21 cellular contexts compared by ENCODE assay signal in genomic region chr1:62386351-62387121, GRCh38. TPM values are rescaled to one million over a fixed set of nuclear protein-coding genes. Genes with fewer than 3 reads are reported as not detected.
A peak's percentile ranks its signal among the peaks of the same experiment; 100 is the strongest.
DNase-seq lines count a peak whose midpoint lies in the region; TF ChIP-seq lines count a peak whose summit lies in the region.
"Had no signal": no experiment of that assay in that cellular context is flagged by ENCODE, and none has a peak within 500 bp of the region (broad histone marks: within the 10 kb centered on the region; RNA-seq: fewer than 3 reads in every experiment).

No MANE protein-coding gene starts in this region.

- H3K79me2 ChIP-seq in hepatocyte, result no peaks in the 10 kb centered on the region

- peak overlapping the region; percentile 22 for H3K4me2 ChIP-seq in hepatocyte
- H3K4me2 ChIP-seq: BLaER1 treated with 17β-estradiol and CSF1 and Interleukin-3, amounts not matched to agents 10 nM and 100 nM had no signal

- H3K4me1 ChIP-seq in adipocyte (ENCODE audit: control insufficient read depth, insufficient read depth, low read length), result peaks cover 32% of the 10 kb centered on the region
- peaks cover 31% of the 10 kb centered on the region for H3K4me1 ChIP-seq in hepatocyte (ENCODE audit: insufficient read depth)
- H3K4me1 ChIP-seq in stomach, result peaks cover 11 to 35% (median 24%) of the 10 kb centered on the region in 4 donors
- H3K4me1 ChIP-seq: breast epithelium, upper lobe of right lung had no signal

- H3K9me2 ChIP-seq in hepatocyte (replicated peaks; ENCODE audit: insufficient read depth), result no peaks in the 10 kb centered on the region

- peak; percentile 65 for DNase-seq in NCI-H2029 treated with DMSO at 0.1 percent for 48 hours (lab: John Stamatoyannopoulos, UW)
- no peak for DNase-seq in NCI-H2029 (lab: John Stamatoyannopoulos, UW)
- peak; percentile 80 for DNase-seq in adipocyte (ENCODE audit: low read depth)
- DNase-seq in hepatocyte (ENCODE audit: low spot score), result peak; percentile 31
- DNase-seq in stomach, result no peak
- DNase-seq in NCI-H446 (lab: John Stamatoyannopoulos, UW), result no peak
- DNase-seq in central memory CD4-positive, alpha-beta T cell, result no peak
- DNase-seq in H7, result no peak
- DNase-seq: activated CD4-positive, alpha-beta T cell treated with anti-CD3 and anti-CD28 coated beads for 4 hours; activated naive CD4-positive, alpha-beta T cell treated with anti-CD3 and anti-CD28 coated beads, Interleukin-2, amount 50 U/mL, for 16 hours; DMS53; H9; heart right ventricle; NCI-H1694; nephron progenitor cell; stimulated activated CD4-positive, alpha-beta T cell treated with anti-CD3 and anti-CD28 coated beads, Interleukin-15, amount 100 ng/mL, for 24 hours; stimulated activated naive CD4-positive, alpha-beta T cell; upper lobe of right lung had no signal

- H3K27ac ChIP-seq in hepatocyte (peak overlapping the region; percentile 75), stomach (peak overlapping the region in 4 of 5 donors; percentile 52 to 72 (median 68))
- H3K27ac ChIP-seq: 22Rv1, breast epithelium, heart right ventricle, upper lobe of right lung had no signal

- peak overlapping the region; percentile 7 for H2AFZ ChIP-seq in hepatocyte

- H3K36me3 ChIP-seq in adipocyte (ENCODE audit: control insufficient read depth, insufficient read depth, low read length, severe bottlenecking) (no peaks in the 10 kb centered on the region), hepatocyte (replicated peaks; ENCODE audit: insufficient read depth, low read depth) (no peaks in the 10 kb centered on the region), stomach (no peaks in the 10 kb centered on the region), H7 (replicated peaks; ENCODE audit: control insufficient read depth, insufficient read depth, low read length) (no peaks in the 10 kb centered on the region)
- H3K36me3 ChIP-seq: BLaER1 treated with 17β-estradiol and CSF1 and Interleukin-3, amounts not matched to agents 10 nM and 100 nM; breast epithelium; heart right ventricle; upper lobe of right lung had no signal

- no peaks in the 10 kb centered on the region for H4K20me1 ChIP-seq in hepatocyte (ENCODE audit: insufficient read depth, poor library complexity, severe bottlenecking)
- H4K20me1 ChIP-seq: BLaER1 treated with 17β-estradiol and CSF1 and Interleukin-3, amounts not matched to agents 10 nM and 100 nM had no signal

- H3K9me3 ChIP-seq in adipocyte (ENCODE audit: control insufficient read depth, low read length) (no peaks in the 10 kb centered on the region), hepatocyte (ENCODE audit: low read depth) (no peaks in the 10 kb centered on the region), stomach (no peaks in the 10 kb centered on the region)
- H3K9me3 ChIP-seq: BLaER1 treated with 17β-estradiol and CSF1 and Interleukin-3, amounts not matched to agents 10 nM and 100 nM; breast epithelium; heart right ventricle; upper lobe of right lung had no signal

- H3K4me3 ChIP-seq in adipocyte (ENCODE audit: low read length) (peak overlapping the region; percentile 37), hepatocyte (no peak overlapping the region), stomach (no peak overlapping the region), H7 (ENCODE audit: insufficient read depth, low read depth, low read length) (no peak overlapping the region)
- H3K4me3 ChIP-seq: BLaER1 treated with 17β-estradiol and CSF1 and Interleukin-3, amounts not matched to agents 10 nM and 100 nM; breast epithelium; heart right ventricle; upper lobe of right lung had no signal

- intact Hi-C loops in stomach (cut with DNase I; ENCODE audit: low total_unique reads), result no loop called here

- 13% methylated on average over 3 of the region's 3 CpGs for WGBS in hepatocyte (ENCODE audit: low lambda C conversion rate, missing lambda C conversion rate)
- WGBS in stomach, 5 donors, result 22 to 39% (median 26%) methylated on average over 3 of the region's 3 CpGs

- no peak for TF ChIP-seq POLR2A in stomach (IDR thresholded peaks at IDR 0.05)

- TF ChIP-seq EP300 in stomach (IDR thresholded peaks at IDR 0.05), result no peak

- peak overlapping the region; percentile 51 for H3K9ac ChIP-seq in adipocyte (ENCODE audit: low read length)
- H3K9ac ChIP-seq: BLaER1 treated with 17β-estradiol and CSF1 and Interleukin-3, amounts not matched to agents 10 nM and 100 nM had no signal

- TF ChIP-seq CTCF in hepatocyte (IDR thresholded peaks at IDR 0.05; ENCODE audit: poor library complexity) (no peak), stomach (IDR thresholded peaks at IDR 0.05) (no peak)

- H3K27me3 ChIP-seq in adipocyte (replicated peaks; ENCODE audit: control insufficient read depth, insufficient read depth, low read length) (peaks cover 8% of the 10 kb centered on the region), hepatocyte (no peaks in the 10 kb centered on the region), stomach (no peaks in the 10 kb centered on the region), H7 (ENCODE audit: control insufficient read depth, insufficient read depth, low read length) (no peaks in the 10 kb centered on the region; the same call in 1 of the 2 replicates)
- H3K27me3 ChIP-seq: BLaER1 treated with 17β-estradiol and CSF1 and Interleukin-3, amounts not matched to agents 10 nM and 100 nM; breast epithelium; upper lobe of right lung had no signal

RNA-seq across cellular contexts. Expression of gene USP1, which starts 50.3 kb away (rescaled TPM):
- total RNA-seq in hepatocyte (22.7 and 28.5 TPM in 2 replicates), stomach (10 to 100 TPM in 4 of 5 donors, 1 to 10 TPM in 1; 5.4 to 47.5 (median 22.8) TPM)
- polyA plus RNA-seq in hepatocyte (11.6 and 16.1 TPM in 2 replicates), stomach (10 to 100 TPM; 11.2 to 16.3 (median 11.9) TPM)
- total RNA-seq in H7 (2014; rRNA removed; shearing (Covaris generic)), result 58.1 and 78.1 TPM in 2 replicates

Comparison
In these comparisons a context has a peak if more than half of its experiments do, and no peak if none do; other contexts are left out.
1. DNase-seq: peak in NCI-H2029 treated with DMSO at 0.1 percent for 48 hours (single experiment), adipocyte (single experiment) and hepatocyte (single experiment); none in NCI-H2029 (single experiment), stomach (single experiment), NCI-H446 (0 of 2), central memory CD4-positive, alpha-beta T cell (single experiment) and H7 (single experiment).